Comparison of ENCODE assay signal across 3 cellular contexts in genomic region chr16:2534335-2534734, GRCh38. TPM values are rescaled to one million over a fixed set of nuclear protein-coding genes. Genes with fewer than 3 reads are reported as not detected.
"Had no signal": no experiment of that assay in that cellular context is flagged by ENCODE, and none has a peak within 500 bp of the region (broad histone marks: within the 10 kb centered on the region; RNA-seq: fewer than 3 reads in every experiment).

No MANE protein-coding gene starts in this region.

RNA-seq across cellular contexts. Expression of gene CEMP1, which starts 3.1 kb away (rescaled TPM):
- total RNA-seq: chondrocyte, foreskin keratinocyte, skeletal muscle tissue had no signal
- polyA plus RNA-seq: foreskin keratinocyte had no signal
